19 cellular contexts compared by ENCODE assay signal in genomic region chr13:98919566-98919965, GRCh38. TPM values are rescaled to one million over a fixed set of nuclear protein-coding genes. Genes with fewer than 3 reads are reported as not detected.
DNase-seq lines count a peak whose midpoint lies in the region; ATAC-seq and TF ChIP-seq lines count a peak whose summit lies in the region.
"Had no signal": no experiment of that assay in that cellular context is flagged by ENCODE, and none has a peak within 500 bp of the region (broad histone marks: within the 10 kb centered on the region; RNA-seq: fewer than 3 reads in every experiment).

No MANE protein-coding gene starts in this region.

- peaks cover 0 to 3% of the 10 kb centered on the region in 2 experiments; a peak in 1 of 4 replicates for H3K4me1 ChIP-seq in SK-N-SH (ENCODE audit: control insufficient read depth in 1 of 2, insufficient read depth in 2 of 2, low read depth in 1 of 2, low read length in 1 of 2)

- H3K4me3 Mint-ChIP-seq in activated CD4-positive, alpha-beta T cell treated with anti-CD3 and anti-CD28 coated beads for 36 hours: no peak overlapping the region
- no peak overlapping the region for H3K4me3 Mint-ChIP-seq in T-helper 17 cell
- H3K4me3 Mint-ChIP-seq in activated naive CD8-positive, alpha-beta T cell treated with anti-CD3 and anti-CD28 coated beads, Interleukin-2, amount 50 U/mL, for 24 hours: no peak overlapping the region

- WGBS in SK-N-SH (ENCODE audit: low lambda C conversion rate): 90% methylated on average over 2 of the region's 2 CpGs

- no peaks in the 10 kb centered on the region for H3F3A ChIP-seq in SK-N-SH (replicated peaks; ENCODE audit: insufficient read depth)

- ATAC-seq in activated CD4-positive, alpha-beta T cell treated with anti-CD3 and anti-CD28 coated beads for 36 hours: peak; percentile 93
- ATAC-seq in T-helper 17 cell: no peak
- ATAC-seq in activated naive CD8-positive, alpha-beta T cell treated with anti-CD3 and anti-CD28 coated beads, Interleukin-2, amount 50 U/mL, for 24 hours: peak; percentile 91
- ATAC-seq in GM19328 (IDR thresholded peaks at IDR 0.05; ENCODE audit: unreplicated experiment): no peak
- ATAC-seq: gastroesophageal sphincter, left ventricle myocardium superior, pancreas, PC-3 had no signal

- H3K9me3 ChIP-seq in T-helper 17 cell (ENCODE audit: control insufficient read depth, low read length, poor library complexity, severe bottlenecking) (no peaks in the 10 kb centered on the region), SK-N-SH (no peaks in the 10 kb centered on the region)
- H3K9me3 ChIP-seq: gastroesophageal sphincter, pancreas had no signal

- H3K9me2 ChIP-seq in SK-N-SH: no peaks in the 10 kb centered on the region

- no peaks in the 10 kb centered on the region for H3K27me3 ChIP-seq in SK-N-SH (ENCODE audit: insufficient read depth)
- H3K27me3 ChIP-seq: gastroesophageal sphincter, pancreas had no signal

- no peaks in the 10 kb centered on the region for H3K9me3 Mint-ChIP-seq in activated CD4-positive, alpha-beta T cell treated with anti-CD3 and anti-CD28 coated beads for 36 hours (ENCODE audit: low read depth)
- H3K9me3 Mint-ChIP-seq in activated naive CD8-positive, alpha-beta T cell treated with anti-CD3 and anti-CD28 coated beads, Interleukin-2, amount 50 U/mL, for 24 hours: no peaks in the 10 kb centered on the region
- H3K9me3 Mint-ChIP-seq: CD8-positive, alpha-beta memory T cell; IgD-negative memory B cell had no signal

- no peak for TF ChIP-seq CTCF in SK-N-SH (IDR thresholded peaks at IDR 0.05)

- TF ChIP-seq RAD21 in SK-N-SH (IDR thresholded peaks at IDR 0.05; ENCODE audit: low read length): no peak

- no peak overlapping the region for H3K9ac ChIP-seq in SK-N-SH
- H3K9ac ChIP-seq: GM23248 had no signal

- no peaks in the 10 kb centered on the region for H3K27me3 Mint-ChIP-seq in activated CD4-positive, alpha-beta T cell treated with anti-CD3 and anti-CD28 coated beads for 36 hours
- H3K27me3 Mint-ChIP-seq in T-helper 17 cell: no peaks in the 10 kb centered on the region
- no peaks in the 10 kb centered on the region for H3K27me3 Mint-ChIP-seq in activated naive CD8-positive, alpha-beta T cell treated with anti-CD3 and anti-CD28 coated beads, Interleukin-2, amount 50 U/mL, for 24 hours
- H3K27me3 Mint-ChIP-seq: CD8-positive, alpha-beta memory T cell; IgD-negative memory B cell had no signal

- DNase-seq in activated CD4-positive, alpha-beta T cell treated with anti-CD3 and anti-CD28 coated beads for 36 hours: peak; percentile 63
- no peak for DNase-seq in activated CD4-positive, alpha-beta T cell treated with anti-CD3 and anti-CD28 coated beads for 4 hours
- DNase-seq in T-helper 17 cell: no peak
- DNase-seq in activated naive CD8-positive, alpha-beta T cell treated with anti-CD3 and anti-CD28 coated beads, Interleukin-2, amount 50 U/mL, for 24 hours: no peak
- peak; percentile 24 to 27 for DNase-seq in stimulated activated CD4-positive, alpha-beta T cell treated with anti-CD3 and anti-CD28 coated beads, Interleukin-2, amount 100 ng/mL, for 24 hours
- no peak for DNase-seq in NCI-H128 (lab: John Stamatoyannopoulos, UW; ENCODE audit: unreplicated experiment)
- DNase-seq in SK-N-SH: no peak
- DNase-seq: amniotic stem cell, cerebellar nuclear complex, GM23248, left ventricle myocardium superior, NCI-H2029 treated with DMSO at 0.1 percent for 48 hours, NCI-H510A treated with DMSO at 0.1 percent for 48 hours, pancreas, PC-3 had no signal

- H4K20me1 ChIP-seq in SK-N-SH (ENCODE audit: insufficient read depth): no peaks in the 10 kb centered on the region

- no peak overlapping the region for H3K4me3 ChIP-seq in SK-N-SH (ENCODE audit: low read depth in 2 of 2, low read length in 1 of 2)
- H3K4me3 ChIP-seq: gastroesophageal sphincter, GM23248, pancreas had no signal

- H3K36me3 Mint-ChIP-seq in activated CD4-positive, alpha-beta T cell treated with anti-CD3 and anti-CD28 coated beads for 36 hours (ENCODE audit: low read depth): peaks cover 50% of the 10 kb centered on the region
- peaks cover 13% of the 10 kb centered on the region for H3K36me3 Mint-ChIP-seq in T-helper 17 cell (ENCODE audit: low read depth)
- H3K36me3 Mint-ChIP-seq in activated naive CD8-positive, alpha-beta T cell treated with anti-CD3 and anti-CD28 coated beads, Interleukin-2, amount 50 U/mL, for 24 hours (ENCODE audit: low read depth): peaks cover 24% of the 10 kb centered on the region

- H3K27ac ChIP-seq in SK-N-SH (ENCODE audit: low read depth in 2 of 2, low read length in 1 of 2): no peak overlapping the region
- H3K27ac ChIP-seq: gastroesophageal sphincter, GM23248, pancreas had no signal

- TF ChIP-seq EP300 in SK-N-SH (IDR thresholded peaks at IDR 0.05; ENCODE audit: borderline replicate concordance in 1 of 2, low read depth in 1 of 2, low read length in 1 of 2): no peak

- H3K4me1 Mint-ChIP-seq in activated CD4-positive, alpha-beta T cell treated with anti-CD3 and anti-CD28 coated beads for 36 hours: peaks cover 41% of the 10 kb centered on the region
- peaks cover 29% of the 10 kb centered on the region for H3K4me1 Mint-ChIP-seq in T-helper 17 cell
- H3K4me1 Mint-ChIP-seq in activated naive CD8-positive, alpha-beta T cell treated with anti-CD3 and anti-CD28 coated beads, Interleukin-2, amount 50 U/mL, for 24 hours: peaks cover 34% of the 10 kb centered on the region

- peak overlapping the region; percentile 44 for H3K27ac Mint-ChIP-seq in activated CD4-positive, alpha-beta T cell treated with anti-CD3 and anti-CD28 coated beads for 36 hours
- peak overlapping the region; percentile 14 for H3K27ac Mint-ChIP-seq in T-helper 17 cell
- H3K27ac Mint-ChIP-seq in activated naive CD8-positive, alpha-beta T cell treated with anti-CD3 and anti-CD28 coated beads, Interleukin-2, amount 50 U/mL, for 24 hours: peak overlapping the region; percentile 4
- H3K27ac Mint-ChIP-seq: IgD-negative memory B cell had no signal

- POLR2A ChIA-PET in activated CD4-positive, alpha-beta T cell treated with anti-CD3 and anti-CD28 coated beads for 36 hours (lab: Charles Lee): interaction anchor here (0.6 kb wide), 4 partner anchors 30 to 682 kb away, joined by 3 to 6 read pairs (median 4); no protein-coding TSS in a partner anchor
- POLR2A ChIA-PET in SK-N-SH (lab: Yijun Ruan, JAX): no interaction called here

- no peaks in the 10 kb centered on the region for H3K79me2 ChIP-seq in SK-N-SH (ENCODE audit: insufficient read depth)

- no peak overlapping the region for H3K4me2 ChIP-seq in SK-N-SH

- CTCF ChIA-PET in activated CD4-positive, alpha-beta T cell treated with anti-CD3 and anti-CD28 coated beads for 36 hours (lab: Charles Lee): interaction anchor here (1.1 to 1.8 kb wide), 3 partner anchors 9 to 40 kb away, joined by 3 to 9 read pairs (median 4); no protein-coding TSS in a partner anchor
- CTCF ChIA-PET in SK-N-SH (lab: Yijun Ruan, JAX): no interaction called here

- no peaks in the 10 kb centered on the region for H3K36me3 ChIP-seq in SK-N-SH (replicated peaks in 1 of 2; ENCODE audit: control insufficient read depth in 1 of 2, insufficient read depth in 2 of 2, low read length in 1 of 2)
- H3K36me3 ChIP-seq: pancreas had no signal

- intact Hi-C loops in activated CD4-positive, alpha-beta T cell treated with anti-CD3 and anti-CD28 coated beads for 36 hours (cut with DNase I, micrococcal nuclease): loop anchor here in 1 of 2 experiments (5.0 kb wide), 1 partner anchor 78 kb away; no protein-coding TSS in a partner anchor

- H2AFZ ChIP-seq in SK-N-SH (ENCODE audit: low read depth): no peak overlapping the region
- H2AFZ ChIP-seq: GM23248 had no signal

TF ChIP-seq in SK-N-SH, 30 proteins besides CTCF, POLR2A, EP300 and RAD21 (continues in another document):
- TF ChIP-seq NRF1 (IDR thresholded peaks at IDR 0.05; ENCODE audit: low read depth, low read length) (no peak), YY1 (IDR thresholded peaks at IDR 0.05; ENCODE audit: low read depth) (no peak), TAF1 (IDR thresholded peaks at IDR 0.05; ENCODE audit: borderline replicate concordance, low read depth, low read length) (no peak), RXRA (IDR thresholded peaks at IDR 0.05; ENCODE audit: borderline replicate concordance, low read depth) (no peak), REST (IDR thresholded peaks at IDR 0.05; ENCODE audit: low read depth, low read length) (no peak), JUND (IDR thresholded peaks at IDR 0.05) (no peak), TCF12 (IDR thresholded peaks at IDR 0.05) (no peak), FOXJ3 (CRISPR knock-in tag; IDR thresholded peaks at IDR 0.05) (no peak)

RNA-seq across cellular contexts. Expression of gene DOCK9, which starts 58.3 kb away (rescaled TPM):
- 10 to 100 TPM; 36.0 to 42.6 TPM for total RNA-seq in activated CD4-positive, alpha-beta T cell treated with anti-CD3 and anti-CD28 coated beads for 36 hours
- total RNA-seq in T-helper 17 cell: 100 to 1,000 TPM in 1 of 2 donors, 10 to 100 TPM in 1; 95.2 to 119 TPM
- 16.6 and 17.9 TPM in 2 replicates for polyA plus RNA-seq in SK-N-SH (2012; rRNA removed)
- polyA plus RNA-seq in SK-N-SH (2012; cell fraction: cytosol; rRNA removed): 14.3 and 14.9 TPM in 2 replicates
- polyA plus RNA-seq in SK-N-SH (2012; cell fraction: nucleus; rRNA removed): 18.5 and 22.2 TPM in 2 replicates

Comparison
In these comparisons a context has a peak if more than half of its experiments do, and no peak if none do; other contexts are left out.
1. DNase-seq: peak in activated CD4-positive, alpha-beta T cell treated with anti-CD3 and anti-CD28 coated beads for 36 hours (single experiment) and stimulated activated CD4-positive, alpha-beta T cell treated with anti-CD3 and anti-CD28 coated beads, Interleukin-2, amount 100 ng/mL, for 24 hours (2 of 2); none in activated CD4-positive, alpha-beta T cell treated with anti-CD3 and anti-CD28 coated beads for 4 hours (0 of 2), T-helper 17 cell (0 of 3), activated naive CD8-positive, alpha-beta T cell treated with anti-CD3 and anti-CD28 coated beads, Interleukin-2, amount 50 U/mL, for 24 hours (single experiment), NCI-H128 (single experiment) and SK-N-SH (single experiment).
2. ATAC-seq: peak in activated CD4-positive, alpha-beta T cell treated with anti-CD3 and anti-CD28 coated beads for 36 hours (single experiment) and activated naive CD8-positive, alpha-beta T cell treated with anti-CD3 and anti-CD28 coated beads, Interleukin-2, amount 50 U/mL, for 24 hours (single experiment); none in T-helper 17 cell (single experiment) and GM19328 (single experiment).
3. Peak in every context shown above with its lines, with median percentiles within 50 percentile points of each other: H3K27ac Mint-ChIP-seq.